ENCODE assay signal across 18 cellular contexts in the genomic region with DNA sequence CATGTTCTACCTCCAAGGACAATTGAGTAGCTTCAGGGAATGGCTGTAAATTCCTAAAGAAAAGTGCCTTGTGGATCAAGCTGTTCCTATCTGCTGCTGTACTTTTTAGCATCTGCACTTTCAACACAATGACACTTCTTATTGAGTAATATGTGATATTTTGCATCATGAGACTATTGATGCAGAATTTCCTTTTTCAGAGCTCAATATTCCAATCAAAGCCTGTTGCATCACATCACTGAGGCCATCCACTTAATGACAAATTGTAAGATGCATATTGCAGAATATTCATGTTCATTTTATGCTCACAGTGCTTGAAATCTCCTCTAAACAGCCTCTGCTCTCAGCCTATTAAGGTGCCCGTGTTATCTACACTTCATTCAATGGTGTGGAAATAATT. TPM values are rescaled to one million over a fixed set of nuclear protein-coding genes. Genes with fewer than 3 reads are reported as not detected.
DNase-seq lines count a peak whose midpoint lies in the region; ATAC-seq, FAIRE-seq and TF ChIP-seq lines count a peak whose summit lies in the region.
"Had no signal": no experiment of that assay in that cellular context is flagged by ENCODE, and none has a peak within 500 bp of the region (broad histone marks: within the 10 kb centered on the region; RNA-seq: fewer than 3 reads in every experiment).

No MANE protein-coding gene starts in this region.

- no peak overlapping the region for H3K27ac ChIP-seq in HepG2 (ENCODE audit: extremely low read length, insufficient read depth, low read length)
- no peak overlapping the region for H3K27ac ChIP-seq in right lobe of liver
- H3K27ac ChIP-seq in OCI-LY3 (ENCODE audit: low read length), result no peak overlapping the region
- H3K27ac ChIP-seq in K562 (ENCODE audit: extremely low read depth, low read depth, low read length), result no peak overlapping the region

- ATAC-seq in HepG2 (no peak), right lobe of liver (no peak), K562 (no peak), GM21381 (IDR thresholded peaks at IDR 0.05; ENCODE audit: unreplicated experiment) (no peak), HG02852 (IDR thresholded peaks at IDR 0.05; ENCODE audit: unreplicated experiment) (no peak), HG03521 (IDR thresholded peaks at IDR 0.05; ENCODE audit: unreplicated experiment) (no peak)
- ATAC-seq: left colon had no signal

- no peaks in the 10 kb centered on the region for H3K9me1 ChIP-seq in K562 (ENCODE audit: control insufficient read depth, insufficient read depth, low read length)

- TF ChIP-seq CTCF in HepG2 (CRISPR knock-in tag; IDR thresholded peaks at IDR 0.05) (no peak), right lobe of liver (IDR thresholded peaks at IDR 0.05) (no peak), OCI-LY3 (IDR thresholded peaks at IDR 0.05; ENCODE audit: low read depth, low read length) (no peak), K562 (IDR thresholded peaks at IDR 0.05 in 2 of 3, conservative IDR thresholded peaks at IDR 0.05 in 1 of 3; ENCODE audit: insufficient read depth in 2 of 3, low read depth in 1 of 3, low read length in 3 of 3) (no peak)

- no peak for FAIRE-seq in HepG2 (lab: Jason Lieb, UNC)
- FAIRE-seq in K562 (lab: Jason Lieb, UNC), result no peak

- peaks cover 3 to 48% of the 10 kb centered on the region in 2 experiments; a peak in 2 of 5 replicates for H3K27me3 ChIP-seq in HepG2 (ENCODE audit: control insufficient read depth in 1 of 2, insufficient read depth in 2 of 2, low read length in 2 of 2)
- H3K27me3 ChIP-seq in right lobe of liver, result no peaks in the 10 kb centered on the region
- H3K27me3 ChIP-seq in OCI-LY3 (ENCODE audit: low read depth, low read length), result no peaks in the 10 kb centered on the region; the same call in 1 of the 2 replicates
- no peaks in the 10 kb centered on the region for H3K27me3 ChIP-seq in K562 (ENCODE audit: control insufficient read depth in 2 of 2, insufficient read depth in 2 of 2, low read length in 2 of 2)
- H3K27me3 ChIP-seq: adrenal gland had no signal

- TF ChIP-seq POLR2A in HepG2 (IDR thresholded peaks at IDR 0.05; ENCODE audit: insufficient read depth in 1 of 2, low read depth in 2 of 2, low read length in 2 of 2), result no peak
- no peak for TF ChIP-seq POLR2A in right lobe of liver (IDR thresholded peaks at IDR 0.05)
- no peak for TF ChIP-seq POLR2A in K562 (conservative IDR thresholded peaks at IDR 0.05)

- no TSS peak for BruUV-seq in HepG2 (replicated peaks; lab: Mats Ljungman, UMichigan)
- no TSS peak for BruUV-seq in K562 (replicated peaks; lab: Mats Ljungman, UMichigan)

- CTCF ChIA-PET in HepG2 (lab: Yijun Ruan, JAX; ENCODE audit: low intra/inter-chr PET ratio, low total read pairs) (no interaction called here), K562 (lab: Yijun Ruan, JAX; ENCODE audit: low intra/inter-chr PET ratio) (no interaction called here)

- intact Hi-C loops in HepG2 (cut with micrococcal nuclease; ENCODE audit: unreplicated experiment), result no loop called here
- intact Hi-C loops in right lobe of liver (cut with DNase I), result no loop called here
- intact Hi-C loops in K562 (cut with micrococcal nuclease), result no loop called here

- POLR2A ChIA-PET in HepG2 (lab: Yijun Ruan, JAX), result no interaction called here
- POLR2A ChIA-PET in K562 (lab: Yijun Ruan, JAX), result interaction anchor here (1.0 to 1.8 kb wide), 2 partner anchors 11 to 18 kb away, joined by 4 read pairs; no protein-coding TSS in a partner anchor

- H3K36me3 ChIP-seq in HepG2 (replicated peaks in 1 of 2; ENCODE audit: control insufficient read depth in 1 of 2, insufficient read depth in 2 of 2, low read length in 2 of 2) (no peaks in the 10 kb centered on the region), right lobe of liver (no peaks in the 10 kb centered on the region), OCI-LY3 (replicated peaks; ENCODE audit: low read depth, low read length) (no peaks in the 10 kb centered on the region), K562 (ENCODE audit: control insufficient read depth, insufficient read depth, low read length) (no peaks in the 10 kb centered on the region)
- H3K36me3 ChIP-seq: adrenal gland, esophagus squamous epithelium had no signal

- H3K79me2 ChIP-seq in HepG2 (ENCODE audit: insufficient read depth, low read length), result no peaks in the 10 kb centered on the region
- no peaks in the 10 kb centered on the region for H3K79me2 ChIP-seq in OCI-LY3 (ENCODE audit: low read length)
- no peaks in the 10 kb centered on the region for H3K79me2 ChIP-seq in K562 (ENCODE audit: control insufficient read depth, insufficient read depth, low read length)

- TF ChIP-seq EP300 in HepG2 (IDR thresholded peaks at IDR 0.05; ENCODE audit: low read depth in 2 of 2, low read length in 2 of 2) (no peak), HepG2 (CRISPR knock-in tag; IDR thresholded peaks at IDR 0.05; ENCODE audit: borderline replicate concordance) (no peak), K562 (IDR thresholded peaks at IDR 0.05; ENCODE audit: low read length) (no peak)

- DNase-seq in HepG2 (ENCODE audit: low spot score), result no peak
- no peak for DNase-seq in right lobe of liver
- no peak for DNase-seq in K562 (ENCODE audit: extremely low read depth in 1 of 4, low spot score in 3 of 4)
- DNase-seq: activated CD4-positive, CD25-positive, alpha-beta regulatory T cell; caudate nucleus; effector CD4-positive, alpha-beta T cell; esophagus squamous epithelium; left colon; MV-4-11; NCI-H2081; NCI-H510A; Right ventricle myocardium superior had no signal

- H3K9ac ChIP-seq in HepG2 (ENCODE audit: insufficient read depth, low read depth, low read length) (no peak overlapping the region), OCI-LY3 (ENCODE audit: low read length) (no peak overlapping the region), K562 (ENCODE audit: insufficient read depth in 1 of 2, low read depth in 2 of 2, low read length in 2 of 2) (no peak overlapping the region)

- H4K20me1 ChIP-seq in HepG2 (ENCODE audit: insufficient read depth, low read length) (no peaks in the 10 kb centered on the region), OCI-LY3 (ENCODE audit: insufficient read depth, low read length) (no peaks in the 10 kb centered on the region), K562 (replicated peaks; ENCODE audit: control insufficient read depth, insufficient read depth, low read length) (no peaks in the 10 kb centered on the region)

- H3K4me2 ChIP-seq in HepG2 (ENCODE audit: low read depth, low read length), result no peak overlapping the region
- H3K4me2 ChIP-seq in OCI-LY3 (ENCODE audit: low read length), result peak overlapping the region; percentile 61
- H3K4me2 ChIP-seq in K562 (ENCODE audit: insufficient read depth, low read length), result no peak overlapping the region

- H3K4me1 ChIP-seq in HepG2 (ENCODE audit: insufficient read depth, low read length), result no peaks in the 10 kb centered on the region
- H3K4me1 ChIP-seq in right lobe of liver, result no peaks in the 10 kb centered on the region
- peaks cover 47% of the 10 kb centered on the region for H3K4me1 ChIP-seq in OCI-LY3 (ENCODE audit: low read length)
- H3K4me1 ChIP-seq in K562 (replicated peaks in 1 of 2; ENCODE audit: control insufficient read depth in 2 of 2, insufficient read depth in 2 of 2, low read length in 2 of 2), result peaks cover 0 to 51% of the 10 kb centered on the region in 2 experiments; a peak in 4 of 5 replicates

- H3K4me3 ChIP-seq in HepG2 (replicated peaks in 1 of 3; ENCODE audit: insufficient read depth in 1 of 3, low read depth in 2 of 3, low read length in 3 of 3) (no peak overlapping the region), right lobe of liver (no peak overlapping the region), OCI-LY3 (ENCODE audit: low read length) (no peak overlapping the region; the same call in 1 of the 2 replicates), K562 (no peak overlapping the region)
- H3K4me3 ChIP-seq: adrenal gland, esophagus squamous epithelium had no signal

- no peak overlapping the region for H2AFZ ChIP-seq in HepG2 (ENCODE audit: low read length)
- no peak overlapping the region for H2AFZ ChIP-seq in OCI-LY3 (ENCODE audit: low read depth, low read length)
- H2AFZ ChIP-seq in K562 (ENCODE audit: low read depth, low read length), result no peak overlapping the region

- in situ Hi-C loops in HepG2 (cut with HindIII; ENCODE audit: extremely low pct_ligation_motif_present, low pct_unique_long_range_greater_than_20kb), result no loop called here
- in situ Hi-C loops in K562 (cut with MboI), result no loop called here

- no peak for TF ChIP-seq RAD21 in HepG2 (CRISPR knock-in tag; IDR thresholded peaks at IDR 0.05)
- no peak for TF ChIP-seq RAD21 in K562 (CRISPR knock-in tag; conservative IDR thresholded peaks at IDR 0.05 in 1 of 2, IDR thresholded peaks at IDR 0.05 in 1 of 2)

- no peaks in the 10 kb centered on the region for H3K9me3 ChIP-seq in HepG2 (ENCODE audit: low read length)
- H3K9me3 ChIP-seq in right lobe of liver, result no peaks in the 10 kb centered on the region
- no peaks in the 10 kb centered on the region for H3K9me3 ChIP-seq in OCI-LY3 (ENCODE audit: insufficient read depth, low read length)
- H3K9me3 ChIP-seq in K562 (replicated peaks; ENCODE audit: control insufficient read depth, insufficient read depth, low read depth, low read length), result no peaks in the 10 kb centered on the region
- H3K9me3 ChIP-seq: adrenal gland, esophagus squamous epithelium had no signal

- WGBS in HepG2 (ENCODE audit: low lambda C conversion rate), result 0% methylated on average over 1 of the region's 1 CpG
- 77% methylated on average over 1 of the region's 1 CpG for WGBS in right lobe of liver (ENCODE audit: insufficient coverage, low coverage, low lambda C conversion rate, missing lambda C conversion rate)
- 17% methylated on average over 1 of the region's 1 CpG for WGBS in K562 (ENCODE audit: insufficient coverage, low coverage, missing lambda C conversion rate)

RNA-seq across cellular contexts. Expression of gene SKAP1, which starts 9.1 kb away (rescaled TPM):
- not detected in 2 replicates for total RNA-seq in HepG2 (2016; rRNA removed; fragmentation: Illumina TruSeq; extraction: Trizol)
- not detected in 2 replicates for total RNA-seq in HepG2 (2016; cell fraction: cytosol; rRNA removed; fragmentation: Illumina TruSeq; extraction: Trizol; ENCODE audit: low read depth)
- total RNA-seq in HepG2 (2016; cell fraction: insoluble cytoplasmic fraction; rRNA removed; fragmentation: Illumina TruSeq; extraction: Trizol), result 0.17 TPM in 1 of 2 replicates, not detected in the other
- not detected in 2 replicates for total RNA-seq in HepG2 (2016; cell fraction: membrane; rRNA removed; fragmentation: Illumina TruSeq; extraction: Trizol)
- total RNA-seq in HepG2 (2016; cell fraction: nucleus; rRNA removed; fragmentation: Illumina TruSeq; extraction: Trizol), result not detected in 2 replicates
- 0.21 TPM in 1 of 2 replicates, not detected in the other for polyA plus RNA-seq in HepG2 (2011; rRNA removed)
- not detected in 2 replicates for polyA plus RNA-seq in HepG2 (2011; cell fraction: cytosol; rRNA removed)
- not detected in 2 replicates for polyA plus RNA-seq in HepG2 (2011; cell fraction: nucleus; rRNA removed)
- polyA plus RNA-seq in HepG2 (2012), result 0.60 TPM in 1 of 2 replicates, not detected in the other
- polyA plus RNA-seq in HepG2 (2016; cell fraction: cytosol; fragmentation: Illumina TruSeq; extraction: Trizol; ENCODE audit: low read depth), result 0.18 and 0.36 TPM in 2 replicates
- polyA plus RNA-seq in HepG2 (2016; cell fraction: insoluble cytoplasmic fraction; fragmentation: Illumina TruSeq; extraction: Trizol; ENCODE audit: low read depth), result not detected in 2 replicates
- polyA plus RNA-seq in HepG2 (2016; cell fraction: membrane; fragmentation: Illumina TruSeq; extraction: Trizol; ENCODE audit: low read depth), result 0.28 TPM in 1 of 2 replicates, not detected in the other
- polyA plus RNA-seq in HepG2 (2016; cell fraction: nucleus; fragmentation: Illumina TruSeq; extraction: Trizol; ENCODE audit: insufficient read depth, low read depth), result not detected in 2 replicates
- not detected in 2 replicates for polyA minus RNA-seq in HepG2 (2011; rRNA and poly(A)+ RNA removed; ENCODE audit: low replicate concordance)
- polyA minus RNA-seq in HepG2 (2011; cell fraction: cytosol; rRNA and poly(A)+ RNA removed), result not detected in 2 replicates
- not detected in 2 replicates for polyA minus RNA-seq in HepG2 (2011; cell fraction: nucleus; rRNA and poly(A)+ RNA removed)
- total RNA-seq in right lobe of liver, result 10 to 100 TPM in 4 of 6 experiments, 1 to 10 TPM in 2; 4.5 to 51.0 (median 17.5) TPM
- not detected in 2 replicates for total RNA-seq in K562 (2011; cell fraction: chromatin; rRNA removed; ENCODE audit: low replicate concordance)
- not detected in 2 replicates for total RNA-seq in K562 (2011; cell fraction: nucleolus; rRNA removed)
- total RNA-seq in K562 (2011; cell fraction: nucleoplasm; rRNA removed), result not detected in 2 replicates
- total RNA-seq in K562 (2014; rRNA removed), result not detected in 2 replicates
- total RNA-seq in K562 (2014; rRNA removed; fragmentation: Illumina TruSeq; extraction: Trizol), result not detected in 2 replicates
- 0.22 TPM in 1 of 2 replicates, not detected in the other for total RNA-seq in K562 (2015; rRNA removed; fragmentation: Illumina TruSeq; extraction: Trizol)
- not detected in 2 replicates for total RNA-seq in K562 (2021)
- polyA plus RNA-seq in K562 (2011; rRNA removed), result not detected in 2 replicates
- polyA plus RNA-seq in K562 (2011; cell fraction: cytosol; rRNA removed), result not detected in 2 replicates
- not detected in 2 replicates for polyA plus RNA-seq in K562 (2011; cell fraction: nucleus; rRNA removed)
- polyA plus RNA-seq in K562 (2012), result 0.08 and 0.09 TPM in 2 replicates
- 0.10 TPM in 1 of 2 replicates, not detected in the other for polyA plus RNA-seq in K562 (2014; fragmentation: Illumina TruSeq; extraction: Trizol)
- polyA plus RNA-seq in K562 (2014; fragmentation: Nextera tagmentation; extraction: Ambion mirVana), result under 1 TPM; 0.06 to 0.07 TPM
- 0.80 TPM in 1 of 2 replicates, not detected in the other for polyA plus RNA-seq in K562 (2014; rRNA removed)
- not detected in 2 replicates for polyA minus RNA-seq in K562 (2011; rRNA and poly(A)+ RNA removed)
- not detected in 2 replicates for polyA minus RNA-seq in K562 (2011; cell fraction: cytosol; rRNA and poly(A)+ RNA removed)
- not detected in 2 replicates for polyA minus RNA-seq in K562 (2011; cell fraction: nucleus; rRNA and poly(A)+ RNA removed)
- total RNA-seq: H4 had no signal

Comparison
In these comparisons a context has a peak if more than half of its experiments do, and no peak if none do; other contexts are left out.
1. RNA of gene SKAP1, which starts 9.1 kb away (total RNA-seq): 4.5 to 51.0 TPM in right lobe of liver; 0.22 TPM in K562 and 0.17 TPM in HepG2; every median in the first group is over 4 times any median in the second.
2. Of the 241 proteins assayed by ChIP-seq in both HepG2 and K562: peak only in HepG2: none; only in K562: CEBPG; in both: CEBPB; in neither: 239.